ENCODE assay signal across 3 cellular contexts in genomic region chr3:197958346-197958745, GRCh38.
TF ChIP-seq lines count a peak whose summit lies in the region.

No MANE protein-coding gene starts in this region.

TF ChIP-seq in SK-N-SH, 30 proteins besides CTCF, POLR2A, EP300 and RAD21:
- TF ChIP-seq GABPA (IDR thresholded peaks at IDR 0.05; ENCODE audit: low read depth), result no peak
- 0 out of 2 replicates have a peak, but pooled peaks have one; percentile 10 for TF ChIP-seq ZBTB33 (IDR thresholded peaks at IDR 0.05; ENCODE audit: borderline replicate concordance, low read depth)
- TF ChIP-seq ELF1 (IDR thresholded peaks at IDR 0.05), result no peak

TF ChIP-seq in SK-N-SH treated with all-trans-retinoic acid at 6 μM for 48 hours, 23 proteins besides CTCF, POLR2A, EP300 and RAD21:
- TF ChIP-seq CSRNP3 (CRISPR knock-in tag; IDR thresholded peaks at IDR 0.05), result no peak
- no peak for TF ChIP-seq OSR1 (CRISPR knock-in tag; IDR thresholded peaks at IDR 0.05)
- no peak for TF ChIP-seq TOX (CRISPR knock-in tag; IDR thresholded peaks at IDR 0.05; ENCODE audit: borderline replicate concordance)
TF ChIP-seq in SK-N-SH treated with all-trans-retinoic acid at 6 μM for 48 hours: peak in this region for 0.

TF ChIP-seq in K562, 482 proteins besides CTCF, POLR2A, EP300 and RAD21 (continues in another document):
- no peak for TF ChIP-seq MYBL2 (IDR thresholded peaks at IDR 0.05; ENCODE audit: low read depth)
- no peak for TF ChIP-seq MYBL2 (CRISPR knock-in tag; IDR thresholded peaks at IDR 0.05; ENCODE audit: borderline replicate concordance)
- TF ChIP-seq BHLHE40 (IDR thresholded peaks at IDR 0.05; ENCODE audit: low read length), result no peak
- TF ChIP-seq CTCFL (IDR thresholded peaks at IDR 0.05; ENCODE audit: borderline replicate concordance, insufficient read depth, low read depth, low read length, poor library complexity, severe bottlenecking), result no peak
- peak in 1 of 2 experiments; percentile 16; a peak in 1 of 4 replicates for TF ChIP-seq KDM1A (IDR thresholded peaks at IDR 0.05)
- TF ChIP-seq PRDM10 (IDR thresholded peaks at IDR 0.05; ENCODE audit: partially characterized antibody), result no peak
- no peak for TF ChIP-seq ZSCAN29 (IDR thresholded peaks at IDR 0.05)
- TF ChIP-seq HOXB6 (CRISPR knock-in tag; IDR thresholded peaks at IDR 0.05; ENCODE audit: borderline replicate concordance), result no peak
- TF ChIP-seq ZNF165 (CRISPR knock-in tag; IDR thresholded peaks at IDR 0.05; ENCODE audit: borderline replicate concordance), result no peak
- TF ChIP-seq ETV6 (IDR thresholded peaks at IDR 0.05; ENCODE audit: borderline replicate concordance in 1 of 2, low read depth in 2 of 2, low read length in 1 of 2), result no peak
- no peak for TF ChIP-seq ETV6 (CRISPR knock-in tag; IDR thresholded peaks at IDR 0.05; ENCODE audit: borderline replicate concordance)
- no peak for TF ChIP-seq ZNF280A (IDR thresholded peaks at IDR 0.05; ENCODE audit: low read depth, partially characterized antibody)
- peak; percentile 51; the same call in 1 of the 2 replicates for TF ChIP-seq ZEB2 (IDR thresholded peaks at IDR 0.05)
- no peak for TF ChIP-seq HNRNPK (IDR thresholded peaks at IDR 0.05; ENCODE audit: low read depth, low read length, poor library complexity, severe bottlenecking)
- 0 out of 2 replicates have a peak, but pooled peaks have one; percentile 42 for TF ChIP-seq ARID4B (CRISPR knock-in tag; IDR thresholded peaks at IDR 0.05)
- no peak for TF ChIP-seq TARDBP (IDR thresholded peaks at IDR 0.05)
- no peak for TF ChIP-seq ZNF395 (CRISPR knock-in tag; IDR thresholded peaks at IDR 0.05)
- no peak for TF ChIP-seq TAF7 (tag; IDR thresholded peaks at IDR 0.05)
- 0 out of 2 replicates have a peak, but pooled peaks have one; percentile 20 for TF ChIP-seq ZNF586 (CRISPR knock-in tag; conservative IDR thresholded peaks at IDR 0.05)
- TF ChIP-seq MEF2D (tag; conservative IDR thresholded peaks at IDR 0.05; ENCODE audit: low read depth), result no peak
- TF ChIP-seq MEIS2 (IDR thresholded peaks at IDR 0.05; ENCODE audit: partially characterized antibody), result peak; percentile 45
- TF ChIP-seq NR3C1 (CRISPR knock-in tag; IDR thresholded peaks at IDR 0.05), result no peak
- 0 out of 2 replicates have a peak, but pooled peaks have one; percentile 27 for TF ChIP-seq LCOR (CRISPR knock-in tag; IDR thresholded peaks at IDR 0.05)
- TF ChIP-seq PKNOX1 (IDR thresholded peaks at IDR 0.05), result 0 out of 2 replicates have a peak, but pooled peaks have one; percentile 9
- TF ChIP-seq MXI1 (IDR thresholded peaks at IDR 0.05; ENCODE audit: low read depth, low read length), result no peak
- TF ChIP-seq ZNF436 (CRISPR knock-in tag; IDR thresholded peaks at IDR 0.05), result peak; percentile 23; the same call in 1 of the 2 replicates
